ENCODE assay signal across 8 cellular contexts in the genomic region with DNA sequence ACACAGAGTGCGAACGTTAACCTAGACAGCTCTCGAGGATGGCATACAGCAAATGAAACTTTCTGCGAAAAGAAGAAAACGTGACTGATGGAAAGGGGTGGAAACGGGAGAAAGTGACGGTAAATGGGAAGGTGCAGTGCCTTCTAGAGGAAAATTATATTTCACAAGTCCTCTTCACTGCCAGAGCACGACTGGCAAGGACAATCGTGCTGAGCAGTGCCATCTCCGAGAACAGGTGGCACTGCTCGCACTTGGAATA.
DNase-seq lines count a peak whose midpoint lies in the region; TF ChIP-seq lines count a peak whose summit lies in the region.

No MANE protein-coding gene starts in this region.

- peaks cover 24% of the 10 kb centered on the region for H3K36me3 ChIP-seq in NT2/D1 (ENCODE audit: insufficient read depth, insufficient read length, low read length)
- no peaks in the 10 kb centered on the region for H3K36me3 ChIP-seq in rectal smooth muscle tissue (ENCODE audit: control insufficient read depth, insufficient read depth, low read length)

- peak overlapping the region; percentile 91 for H3K27ac ChIP-seq in rectal smooth muscle tissue (ENCODE audit: low read depth, low read length)

- H3K4me1 ChIP-seq in NT2/D1 (ENCODE audit: insufficient read depth, insufficient read length): no peaks in the 10 kb centered on the region
- peaks cover 13% of the 10 kb centered on the region for H3K4me1 ChIP-seq in rectal smooth muscle tissue (ENCODE audit: control insufficient read depth, insufficient read depth, low read length)

- H3K9ac ChIP-seq in NT2/D1 (ENCODE audit: insufficient read length, low read depth) (peak overlapping the region; percentile 92), rectal smooth muscle tissue (ENCODE audit: low read length) (peak overlapping the region; percentile 89)

- H3K9me3 ChIP-seq in NT2/D1 (ENCODE audit: insufficient read depth, low read length): peaks cover 11% of the 10 kb centered on the region; the same call in 1 of the 2 replicates

- peaks cover 28% of the 10 kb centered on the region for H3K27me3 ChIP-seq in NT2/D1 (ENCODE audit: insufficient read depth, insufficient read length)
- H3K27me3 ChIP-seq in rectal smooth muscle tissue (ENCODE audit: control insufficient read depth, insufficient read depth, low read length): no peaks in the 10 kb centered on the region

- peak overlapping the region; percentile 86 for H3K4me3 ChIP-seq in NT2/D1 (ENCODE audit: insufficient read length, low read depth)
- H3K4me3 ChIP-seq in fibroblast of mammary gland (ENCODE audit: control insufficient read depth, low read depth, low read length): peak overlapping the region; percentile 77
- H3K4me3 ChIP-seq in rectal smooth muscle tissue (ENCODE audit: low read length): peak overlapping the region; percentile 99

- DNase-seq in DMS79 treated with DMSO at 0.1 percent for 48 hours (lab: John Stamatoyannopoulos, UW) (peak; percentile 64), NT2/D1 (ENCODE audit: low read depth, low spot score) (no peak), fibroblast of mammary gland (ENCODE audit: low read depth) (peak; percentile 25), NCI-H1417 treated with DMSO at 0.1 percent for 48 hours (lab: John Stamatoyannopoulos, UW) (no peak), RPMI8226 (no peak), OCI-M2 (lab: John Stamatoyannopoulos, UW; ENCODE audit: unreplicated experiment) (no peak), SW480 (ENCODE audit: low spot score) (no peak)

- no peak for TF ChIP-seq CTCF in fibroblast of mammary gland (conservative IDR thresholded peaks at IDR 0.05; ENCODE audit: control insufficient read depth, insufficient read depth, low read depth, low read length)

Comparison
In these comparisons a context has a peak if more than half of its experiments do, and no peak if none do; other contexts are left out.
1. DNase-seq: peak in DMS79 treated with DMSO at 0.1 percent for 48 hours (single experiment) and fibroblast of mammary gland (single experiment); none in NT2/D1 (single experiment), NCI-H1417 treated with DMSO at 0.1 percent for 48 hours (single experiment), RPMI8226 (single experiment), OCI-M2 (single experiment) and SW480 (single experiment).
2. Peak in every context shown above with its lines, with median percentiles within 50 percentile points of each other: H3K4me3 ChIP-seq.